Comparison of ENCODE assay signal across 1 cellular context in the genomic region with DNA sequence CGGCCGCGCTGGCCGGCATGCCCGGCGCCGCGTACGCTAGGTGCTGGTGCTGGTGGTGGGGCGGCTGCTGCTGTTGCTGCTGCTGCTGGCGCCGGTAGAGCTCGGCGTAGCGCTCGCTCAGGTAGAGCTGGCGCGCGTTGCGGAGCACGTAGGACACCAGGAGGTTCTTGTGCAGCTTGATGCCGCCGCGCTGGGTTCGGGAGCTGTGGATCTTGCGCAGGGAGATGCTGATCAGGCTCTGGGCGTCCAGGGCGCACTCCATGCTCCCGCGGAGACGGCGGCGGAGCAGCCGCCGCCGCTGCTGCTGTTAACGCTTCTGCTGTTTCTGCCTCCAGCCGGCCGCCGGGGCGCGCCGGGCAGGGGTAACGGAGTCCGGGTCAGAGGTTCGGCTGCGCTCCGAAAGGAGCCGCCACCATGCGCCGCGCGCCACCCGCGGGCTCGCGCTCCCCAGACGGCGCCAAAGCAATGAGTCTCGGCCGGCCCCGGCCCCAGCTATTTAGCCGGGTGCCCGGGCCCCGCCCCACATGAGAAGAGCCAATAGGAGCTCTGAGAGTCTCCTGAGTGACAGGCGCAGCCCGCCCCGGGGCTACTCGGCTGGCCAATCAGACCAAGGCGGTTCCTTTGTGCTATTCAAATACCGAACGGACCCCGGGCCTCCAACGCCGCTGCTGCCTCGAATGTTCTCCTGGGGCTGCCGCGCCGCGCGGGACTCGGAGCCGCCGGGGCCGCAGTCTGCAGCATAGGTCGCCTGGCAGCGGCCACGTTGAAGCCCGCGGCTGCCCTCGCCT.
A peak's percentile ranks its signal among the peaks of the same experiment; 100 is the strongest.
TF ChIP-seq lines count a peak whose summit lies in the region.

A gene (minus strand): TSS at position 471 of the 788 bp plus-strand sequence. CDS start 209 bp downstream, at position 262.

TF ChIP-seq in HepG2, 621 proteins besides CTCF, POLR2A, EP300 and RAD21 (continued from another document and continues in another):
- TF ChIP-seq, protein P1, sequence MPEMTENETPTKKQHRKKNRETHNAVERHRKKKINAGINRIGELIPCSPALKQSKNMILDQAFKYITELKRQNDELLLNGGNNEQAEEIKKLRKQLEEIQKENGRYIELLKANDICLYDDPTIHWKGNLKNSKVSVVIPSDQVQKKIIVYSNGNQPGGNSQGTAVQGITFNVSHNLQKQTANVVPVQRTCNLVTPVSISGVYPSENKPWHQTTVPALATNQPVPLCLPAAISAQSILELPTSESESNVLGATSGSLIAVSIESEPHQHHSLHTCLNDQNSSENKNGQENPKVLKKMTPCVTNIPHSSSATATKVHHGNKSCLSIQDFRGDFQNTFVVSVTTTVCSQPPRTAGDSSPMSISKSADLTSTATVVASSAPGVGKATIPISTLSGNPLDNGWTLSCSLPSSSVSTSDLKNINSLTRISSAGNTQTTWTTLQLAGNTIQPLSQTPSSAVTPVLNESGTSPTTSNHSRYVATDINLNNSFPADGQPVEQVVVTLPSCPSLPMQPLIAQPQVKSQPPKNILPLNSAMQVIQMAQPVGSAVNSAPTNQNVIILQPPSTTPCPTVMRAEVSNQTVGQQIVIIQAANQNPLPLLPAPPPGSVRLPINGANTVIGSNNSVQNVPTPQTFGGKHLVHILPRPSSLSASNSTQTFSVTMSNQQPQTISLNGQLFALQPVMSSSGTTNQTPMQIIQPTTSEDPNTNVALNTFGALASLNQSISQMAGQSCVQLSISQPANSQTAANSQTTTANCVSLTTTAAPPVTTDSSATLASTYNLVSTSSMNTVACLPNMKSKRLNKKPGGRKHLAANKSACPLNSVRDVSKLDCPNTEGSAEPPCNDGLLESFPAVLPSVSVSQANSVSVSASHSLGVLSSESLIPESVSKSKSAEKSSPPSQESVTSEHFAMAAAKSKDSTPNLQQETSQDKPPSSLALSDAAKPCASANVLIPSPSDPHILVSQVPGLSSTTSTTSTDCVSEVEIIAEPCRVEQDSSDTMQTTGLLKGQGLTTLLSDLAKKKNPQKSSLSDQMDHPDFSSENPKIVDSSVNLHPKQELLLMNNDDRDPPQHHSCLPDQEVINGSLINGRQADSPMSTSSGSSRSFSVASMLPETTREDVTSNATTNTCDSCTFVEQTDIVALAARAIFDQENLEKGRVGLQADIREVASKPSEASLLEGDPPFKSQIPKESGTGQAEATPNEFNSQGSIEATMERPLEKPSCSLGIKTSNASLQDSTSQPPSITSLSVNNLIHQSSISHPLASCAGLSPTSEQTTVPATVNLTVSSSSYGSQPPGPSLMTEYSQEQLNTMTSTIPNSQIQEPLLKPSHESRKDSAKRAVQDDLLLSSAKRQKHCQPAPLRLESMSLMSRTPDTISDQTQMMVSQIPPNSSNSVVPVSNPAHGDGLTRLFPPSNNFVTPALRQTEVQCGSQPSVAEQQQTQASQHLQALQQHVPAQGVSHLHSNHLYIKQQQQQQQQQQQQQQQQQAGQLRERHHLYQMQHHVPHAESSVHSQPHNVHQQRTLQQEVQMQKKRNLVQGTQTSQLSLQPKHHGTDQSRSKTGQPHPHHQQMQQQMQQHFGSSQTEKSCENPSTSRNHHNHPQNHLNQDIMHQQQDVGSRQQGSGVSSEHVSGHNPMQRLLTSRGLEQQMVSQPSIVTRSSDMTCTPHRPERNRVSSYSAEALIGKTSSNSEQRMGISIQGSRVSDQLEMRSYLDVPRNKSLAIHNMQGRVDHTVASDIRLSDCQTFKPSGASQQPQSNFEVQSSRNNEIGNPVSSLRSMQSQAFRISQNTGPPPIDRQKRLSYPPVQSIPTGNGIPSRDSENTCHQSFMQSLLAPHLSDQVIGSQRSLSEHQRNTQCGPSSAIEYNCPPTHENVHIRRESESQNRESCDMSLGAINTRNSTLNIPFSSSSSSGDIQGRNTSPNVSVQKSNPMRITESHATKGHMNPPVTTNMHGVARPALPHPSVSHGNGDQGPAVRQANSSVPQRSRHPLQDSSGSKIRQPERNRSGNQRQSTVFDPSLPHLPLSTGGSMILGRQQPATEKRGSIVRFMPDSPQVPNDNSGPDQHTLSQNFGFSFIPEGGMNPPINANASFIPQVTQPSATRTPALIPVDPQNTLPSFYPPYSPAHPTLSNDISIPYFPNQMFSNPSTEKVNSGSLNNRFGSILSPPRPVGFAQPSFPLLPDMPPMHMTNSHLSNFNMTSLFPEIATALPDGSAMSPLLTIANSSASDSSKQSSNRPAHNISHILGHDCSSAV (CRISPR knock-in tag; IDR thresholded peaks at IDR 0.05; ENCODE audit: borderline replicate concordance) = no peak
- TF ChIP-seq HDAC6 (IDR thresholded peaks at IDR 0.05; ENCODE audit: low read depth, low read length) = 0 out of 2 replicates have a peak, but pooled peaks have one; percentile 62
- 0 out of 2 replicates have a peak, but pooled peaks have one; percentile 41 for TF ChIP-seq ZNF180 (CRISPR knock-in tag; IDR thresholded peaks at IDR 0.05; ENCODE audit: borderline replicate concordance, low read depth)
- TF ChIP-seq, protein P2, sequence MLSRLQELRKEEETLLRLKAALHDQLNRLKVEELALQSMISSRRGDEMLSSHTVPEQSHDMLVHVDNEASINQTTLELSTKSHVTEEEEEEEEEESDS (CRISPR knock-in tag; IDR thresholded peaks at IDR 0.05; ENCODE audit: borderline replicate concordance) = peak; percentile 91; the same call in 1 of the 2 replicates
- TF ChIP-seq SRY (CRISPR knock-in tag; IDR thresholded peaks at IDR 0.05) = no peak
- no peak for TF ChIP-seq ESRRA (CRISPR knock-in tag; IDR thresholded peaks at IDR 0.05; ENCODE audit: low read depth)
- TF ChIP-seq HNF4G (IDR thresholded peaks at IDR 0.05; ENCODE audit: borderline replicate concordance, low read depth, low read length) = no peak
- peak; percentile 20; the same call in 1 of the 2 replicates for TF ChIP-seq HNF4G (CRISPR knock-in tag; IDR thresholded peaks at IDR 0.05; ENCODE audit: borderline replicate concordance, low read depth)
- TF ChIP-seq, protein P3, sequence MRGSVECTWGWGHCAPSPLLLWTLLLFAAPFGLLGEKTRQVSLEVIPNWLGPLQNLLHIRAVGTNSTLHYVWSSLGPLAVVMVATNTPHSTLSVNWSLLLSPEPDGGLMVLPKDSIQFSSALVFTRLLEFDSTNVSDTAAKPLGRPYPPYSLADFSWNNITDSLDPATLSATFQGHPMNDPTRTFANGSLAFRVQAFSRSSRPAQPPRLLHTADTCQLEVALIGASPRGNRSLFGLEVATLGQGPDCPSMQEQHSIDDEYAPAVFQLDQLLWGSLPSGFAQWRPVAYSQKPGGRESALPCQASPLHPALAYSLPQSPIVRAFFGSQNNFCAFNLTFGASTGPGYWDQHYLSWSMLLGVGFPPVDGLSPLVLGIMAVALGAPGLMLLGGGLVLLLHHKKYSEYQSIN (CRISPR knock-in tag; IDR thresholded peaks at IDR 0.05; ENCODE audit: borderline replicate concordance) = no peak
- TF ChIP-seq, protein P4, sequence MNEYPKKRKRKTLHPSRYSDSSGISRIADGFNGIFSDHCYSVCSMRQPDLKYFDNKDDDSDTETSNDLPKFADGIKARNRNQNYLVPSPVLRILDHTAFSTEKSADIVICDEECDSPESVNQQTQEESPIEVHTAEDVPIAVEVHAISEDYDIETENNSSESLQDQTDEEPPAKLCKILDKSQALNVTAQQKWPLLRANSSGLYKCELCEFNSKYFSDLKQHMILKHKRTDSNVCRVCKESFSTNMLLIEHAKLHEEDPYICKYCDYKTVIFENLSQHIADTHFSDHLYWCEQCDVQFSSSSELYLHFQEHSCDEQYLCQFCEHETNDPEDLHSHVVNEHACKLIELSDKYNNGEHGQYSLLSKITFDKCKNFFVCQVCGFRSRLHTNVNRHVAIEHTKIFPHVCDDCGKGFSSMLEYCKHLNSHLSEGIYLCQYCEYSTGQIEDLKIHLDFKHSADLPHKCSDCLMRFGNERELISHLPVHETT (CRISPR knock-in tag; conservative IDR thresholded peaks at IDR 0.05) = 0 out of 2 replicates have a peak, but pooled peaks have one; percentile 27
- peak; percentile 56; the same call in 1 of the 2 replicates for TF ChIP-seq ZNF563 (CRISPR knock-in tag; IDR thresholded peaks at IDR 0.05)
- no peak for TF ChIP-seq AKAP8 (CRISPR knock-in tag; IDR thresholded peaks at IDR 0.05)
- no peak for TF ChIP-seq ZNF644 (CRISPR knock-in tag; IDR thresholded peaks at IDR 0.05; ENCODE audit: low read depth)
- TF ChIP-seq SALL1 (CRISPR knock-in tag; IDR thresholded peaks at IDR 0.05) = peak; percentile 54; the same call in 1 of the 2 replicates
- no peak; the same call in 1 of the 2 replicates for TF ChIP-seq ZNF333 (CRISPR knock-in tag; IDR thresholded peaks at IDR 0.05; ENCODE audit: borderline replicate concordance)
- TF ChIP-seq ZNF205 (CRISPR knock-in tag; IDR thresholded peaks at IDR 0.05) = no peak
- no peak for TF ChIP-seq PLRG1 (conservative IDR thresholded peaks at IDR 0.05)
- no peak for TF ChIP-seq ZKSCAN5 (CRISPR knock-in tag; IDR thresholded peaks at IDR 0.05)
- peak; percentile 41; the same call in 1 of the 2 replicates for TF ChIP-seq REPIN1 (CRISPR knock-in tag; IDR thresholded peaks at IDR 0.05; ENCODE audit: borderline replicate concordance, low read depth)
- TF ChIP-seq, protein P5, sequence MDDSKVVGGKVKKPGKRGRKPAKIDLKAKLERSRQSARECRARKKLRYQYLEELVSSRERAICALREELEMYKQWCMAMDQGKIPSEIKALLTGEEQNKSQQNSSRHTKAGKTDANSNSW (CRISPR knock-in tag; IDR thresholded peaks at IDR 0.05; ENCODE audit: borderline replicate concordance) = no peak
- peak; percentile 25 for TF ChIP-seq TEAD3 (CRISPR knock-in tag; optimal IDR thresholded peaks at IDR 0.05; ENCODE audit: borderline replicate concordance)
- TF ChIP-seq FIP1L1 (IDR thresholded peaks at IDR 0.05; ENCODE audit: borderline replicate concordance, insufficient read depth, low read depth, low read length) = no peak
- 0 out of 2 replicates have a peak, but pooled peaks have one; percentile 42 for TF ChIP-seq ELF4 (CRISPR knock-in tag; IDR thresholded peaks at IDR 0.05; ENCODE audit: borderline replicate concordance)
- 0 out of 2 replicates have a peak, but pooled peaks have one; percentile 19 for TF ChIP-seq ZNF256 (CRISPR knock-in tag; conservative IDR thresholded peaks at IDR 0.05)
- no peak for TF ChIP-seq TEAD2 (CRISPR knock-in tag; IDR thresholded peaks at IDR 0.05)
- TF ChIP-seq NFKB2 (CRISPR knock-in tag; IDR thresholded peaks at IDR 0.05; ENCODE audit: borderline replicate concordance) = peak; percentile 87; the same call in 1 of the 2 replicates
- peak; percentile 88 for TF ChIP-seq ZSCAN9 (CRISPR knock-in tag; IDR thresholded peaks at IDR 0.05; ENCODE audit: borderline replicate concordance)
- TF ChIP-seq, protein P6, sequence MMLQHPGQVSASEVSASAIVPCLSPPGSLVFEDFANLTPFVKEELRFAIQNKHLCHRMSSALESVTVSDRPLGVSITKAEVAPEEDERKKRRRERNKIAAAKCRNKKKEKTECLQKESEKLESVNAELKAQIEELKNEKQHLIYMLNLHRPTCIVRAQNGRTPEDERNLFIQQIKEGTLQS (CRISPR knock-in tag; IDR thresholded peaks at IDR 0.05) = no peak
- TF ChIP-seq, protein P7, sequence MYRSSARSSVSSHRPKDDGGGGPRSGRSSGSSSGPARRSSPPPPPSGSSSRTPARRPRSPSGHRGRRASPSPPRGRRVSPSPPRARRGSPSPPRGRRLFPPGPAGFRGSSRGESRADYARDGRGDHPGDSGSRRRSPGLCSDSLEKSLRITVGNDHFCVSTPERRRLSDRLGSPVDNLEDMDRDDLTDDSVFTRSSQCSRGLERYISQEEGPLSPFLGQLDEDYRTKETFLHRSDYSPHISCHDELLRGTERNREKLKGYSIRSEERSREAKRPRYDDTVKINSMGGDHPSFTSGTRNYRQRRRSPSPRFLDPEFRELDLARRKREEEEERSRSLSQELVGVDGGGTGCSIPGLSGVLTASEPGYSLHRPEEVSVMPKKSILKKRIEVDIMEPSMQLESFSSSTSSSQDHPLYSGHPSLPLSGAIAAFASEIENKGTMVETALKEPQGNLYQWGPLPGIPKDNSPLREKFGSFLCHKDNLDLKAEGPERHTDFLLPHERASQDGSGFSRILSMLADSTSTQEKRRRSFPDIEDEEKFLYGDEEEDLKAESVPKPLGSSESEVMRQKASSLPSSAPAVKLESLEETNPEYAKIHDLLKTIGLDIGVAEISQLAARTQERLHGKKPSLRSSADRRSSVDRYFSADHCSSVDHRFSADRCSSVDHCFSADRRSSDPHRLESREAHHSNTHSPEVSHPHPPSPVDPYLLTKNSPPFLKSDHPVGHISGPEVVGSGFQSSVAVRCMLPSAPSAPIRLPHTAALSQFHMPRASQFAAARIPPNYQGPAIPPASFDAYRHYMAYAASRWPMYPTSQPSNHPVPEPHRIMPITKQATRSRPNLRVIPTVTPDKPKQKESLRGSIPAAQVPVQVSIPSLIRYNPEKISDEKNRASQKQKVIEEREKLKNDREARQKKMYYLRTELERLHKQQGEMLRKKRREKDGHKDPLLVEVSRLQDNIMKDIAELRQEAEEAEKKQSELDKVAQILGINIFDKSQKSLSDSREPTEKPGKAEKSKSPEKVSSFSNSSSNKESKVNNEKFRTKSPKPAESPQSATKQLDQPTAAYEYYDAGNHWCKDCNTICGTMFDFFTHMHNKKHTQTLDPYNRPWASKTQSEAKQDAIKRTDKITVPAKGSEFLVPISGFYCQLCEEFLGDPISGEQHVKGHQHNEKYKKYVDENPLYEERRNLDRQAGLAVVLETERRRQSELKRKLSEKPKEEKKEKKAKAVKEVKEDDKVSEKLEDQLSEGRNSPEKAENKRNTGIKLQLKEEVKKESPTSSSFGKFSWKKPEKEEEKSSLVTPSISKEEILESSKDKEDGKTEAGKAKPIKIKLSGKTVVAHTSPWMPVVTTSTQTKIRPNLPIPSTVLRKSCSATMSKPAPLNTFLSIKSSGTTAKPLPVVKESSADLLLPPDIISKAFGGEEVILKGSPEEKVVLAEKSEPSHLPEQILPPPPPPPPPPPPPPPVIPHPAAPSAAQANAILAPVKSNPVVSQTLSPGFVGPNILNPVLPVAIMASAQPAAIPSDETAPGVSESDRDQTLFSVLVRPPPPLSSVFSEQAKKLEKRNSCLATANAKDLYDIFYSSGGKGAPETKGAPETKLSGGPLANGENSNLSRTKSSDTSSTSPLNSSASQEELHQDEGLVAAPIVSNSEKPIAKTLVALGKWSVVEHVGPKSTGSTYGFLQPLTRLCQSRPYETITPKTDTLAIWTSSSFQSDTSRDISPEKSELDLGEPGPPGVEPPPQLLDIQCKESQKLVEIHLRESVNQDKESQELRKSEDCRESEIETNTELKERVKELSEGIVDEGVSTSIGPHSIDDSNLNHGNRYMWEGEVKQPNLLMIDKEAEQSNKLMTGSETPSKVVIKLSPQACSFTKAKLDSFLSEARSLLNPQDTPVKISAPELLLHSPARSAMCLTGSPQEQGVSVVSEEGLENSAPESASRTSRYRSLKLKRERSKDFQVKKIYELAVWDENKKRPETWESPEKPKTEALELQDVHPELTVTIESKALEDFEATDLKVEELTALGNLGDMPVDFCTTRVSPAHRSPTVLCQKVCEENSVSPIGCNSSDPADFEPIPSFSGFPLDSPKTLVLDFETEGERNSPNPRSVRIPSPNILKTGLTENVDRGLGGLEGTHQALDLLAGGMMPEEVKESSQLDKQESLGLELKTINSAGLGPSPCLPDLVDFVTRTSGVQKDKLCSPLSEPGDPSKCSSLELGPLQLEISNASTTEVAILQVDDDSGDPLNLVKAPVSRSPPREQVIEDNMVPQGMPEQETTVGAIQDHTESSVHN (CRISPR knock-in tag; IDR thresholded peaks at IDR 0.05) = no peak
- peak; percentile 7; the same call in 1 of the 2 replicates for TF ChIP-seq ZNF12 (CRISPR knock-in tag; IDR thresholded peaks at IDR 0.05)
- TF ChIP-seq HNF4A (CRISPR knock-in tag; IDR thresholded peaks at IDR 0.05) = no peak
- TF ChIP-seq ZNF75D (CRISPR knock-in tag; IDR thresholded peaks at IDR 0.05; ENCODE audit: borderline replicate concordance) = no peak
- TF ChIP-seq ZNF878 (CRISPR knock-in tag; IDR thresholded peaks at IDR 0.05) = peak; percentile 97
- TF ChIP-seq ZNF781 (CRISPR knock-in tag; IDR thresholded peaks at IDR 0.05; ENCODE audit: borderline replicate concordance, not compliant biosample characterization) = peak; percentile 66
- peak; percentile 46; the same call in 1 of the 2 replicates for TF ChIP-seq ZNF430 (CRISPR knock-in tag; IDR thresholded peaks at IDR 0.05)
- TF ChIP-seq KDM2A (CRISPR knock-in tag; IDR thresholded peaks at IDR 0.05; ENCODE audit: borderline replicate concordance, low read depth) = peak; percentile 84; the same call in 1 of the 2 replicates
- no peak for TF ChIP-seq SNRNP70 (IDR thresholded peaks at IDR 0.05; ENCODE audit: low read depth, low read length)
